Comparison of ENCODE assay signal across 1 cellular context in the genomic region with DNA sequence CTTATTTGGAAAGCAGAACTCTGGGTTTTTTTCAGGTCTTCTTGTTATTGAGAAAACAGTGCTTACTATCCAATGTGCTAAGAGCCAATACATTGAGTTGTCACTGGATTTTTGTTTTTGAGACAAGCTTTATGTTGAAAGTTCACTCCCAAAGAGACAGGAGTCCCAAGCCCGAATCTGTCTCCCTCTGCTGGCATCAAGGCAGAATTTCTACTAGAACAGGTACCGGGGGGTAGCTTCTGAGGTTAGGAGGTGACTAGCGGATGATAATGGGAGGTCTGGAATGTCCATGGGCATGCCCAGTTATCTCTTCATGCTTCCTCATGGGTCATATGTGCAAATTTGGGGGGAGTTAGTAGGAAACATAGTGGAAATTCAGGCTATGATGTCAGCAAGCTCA.
TF ChIP-seq lines count a peak whose summit lies in the region.

No MANE protein-coding gene starts in this region.

TF ChIP-seq in GM23338, 12 proteins besides CTCF, POLR2A, EP300 and RAD21 (continued from another document):
- TF ChIP-seq, protein P1, sequence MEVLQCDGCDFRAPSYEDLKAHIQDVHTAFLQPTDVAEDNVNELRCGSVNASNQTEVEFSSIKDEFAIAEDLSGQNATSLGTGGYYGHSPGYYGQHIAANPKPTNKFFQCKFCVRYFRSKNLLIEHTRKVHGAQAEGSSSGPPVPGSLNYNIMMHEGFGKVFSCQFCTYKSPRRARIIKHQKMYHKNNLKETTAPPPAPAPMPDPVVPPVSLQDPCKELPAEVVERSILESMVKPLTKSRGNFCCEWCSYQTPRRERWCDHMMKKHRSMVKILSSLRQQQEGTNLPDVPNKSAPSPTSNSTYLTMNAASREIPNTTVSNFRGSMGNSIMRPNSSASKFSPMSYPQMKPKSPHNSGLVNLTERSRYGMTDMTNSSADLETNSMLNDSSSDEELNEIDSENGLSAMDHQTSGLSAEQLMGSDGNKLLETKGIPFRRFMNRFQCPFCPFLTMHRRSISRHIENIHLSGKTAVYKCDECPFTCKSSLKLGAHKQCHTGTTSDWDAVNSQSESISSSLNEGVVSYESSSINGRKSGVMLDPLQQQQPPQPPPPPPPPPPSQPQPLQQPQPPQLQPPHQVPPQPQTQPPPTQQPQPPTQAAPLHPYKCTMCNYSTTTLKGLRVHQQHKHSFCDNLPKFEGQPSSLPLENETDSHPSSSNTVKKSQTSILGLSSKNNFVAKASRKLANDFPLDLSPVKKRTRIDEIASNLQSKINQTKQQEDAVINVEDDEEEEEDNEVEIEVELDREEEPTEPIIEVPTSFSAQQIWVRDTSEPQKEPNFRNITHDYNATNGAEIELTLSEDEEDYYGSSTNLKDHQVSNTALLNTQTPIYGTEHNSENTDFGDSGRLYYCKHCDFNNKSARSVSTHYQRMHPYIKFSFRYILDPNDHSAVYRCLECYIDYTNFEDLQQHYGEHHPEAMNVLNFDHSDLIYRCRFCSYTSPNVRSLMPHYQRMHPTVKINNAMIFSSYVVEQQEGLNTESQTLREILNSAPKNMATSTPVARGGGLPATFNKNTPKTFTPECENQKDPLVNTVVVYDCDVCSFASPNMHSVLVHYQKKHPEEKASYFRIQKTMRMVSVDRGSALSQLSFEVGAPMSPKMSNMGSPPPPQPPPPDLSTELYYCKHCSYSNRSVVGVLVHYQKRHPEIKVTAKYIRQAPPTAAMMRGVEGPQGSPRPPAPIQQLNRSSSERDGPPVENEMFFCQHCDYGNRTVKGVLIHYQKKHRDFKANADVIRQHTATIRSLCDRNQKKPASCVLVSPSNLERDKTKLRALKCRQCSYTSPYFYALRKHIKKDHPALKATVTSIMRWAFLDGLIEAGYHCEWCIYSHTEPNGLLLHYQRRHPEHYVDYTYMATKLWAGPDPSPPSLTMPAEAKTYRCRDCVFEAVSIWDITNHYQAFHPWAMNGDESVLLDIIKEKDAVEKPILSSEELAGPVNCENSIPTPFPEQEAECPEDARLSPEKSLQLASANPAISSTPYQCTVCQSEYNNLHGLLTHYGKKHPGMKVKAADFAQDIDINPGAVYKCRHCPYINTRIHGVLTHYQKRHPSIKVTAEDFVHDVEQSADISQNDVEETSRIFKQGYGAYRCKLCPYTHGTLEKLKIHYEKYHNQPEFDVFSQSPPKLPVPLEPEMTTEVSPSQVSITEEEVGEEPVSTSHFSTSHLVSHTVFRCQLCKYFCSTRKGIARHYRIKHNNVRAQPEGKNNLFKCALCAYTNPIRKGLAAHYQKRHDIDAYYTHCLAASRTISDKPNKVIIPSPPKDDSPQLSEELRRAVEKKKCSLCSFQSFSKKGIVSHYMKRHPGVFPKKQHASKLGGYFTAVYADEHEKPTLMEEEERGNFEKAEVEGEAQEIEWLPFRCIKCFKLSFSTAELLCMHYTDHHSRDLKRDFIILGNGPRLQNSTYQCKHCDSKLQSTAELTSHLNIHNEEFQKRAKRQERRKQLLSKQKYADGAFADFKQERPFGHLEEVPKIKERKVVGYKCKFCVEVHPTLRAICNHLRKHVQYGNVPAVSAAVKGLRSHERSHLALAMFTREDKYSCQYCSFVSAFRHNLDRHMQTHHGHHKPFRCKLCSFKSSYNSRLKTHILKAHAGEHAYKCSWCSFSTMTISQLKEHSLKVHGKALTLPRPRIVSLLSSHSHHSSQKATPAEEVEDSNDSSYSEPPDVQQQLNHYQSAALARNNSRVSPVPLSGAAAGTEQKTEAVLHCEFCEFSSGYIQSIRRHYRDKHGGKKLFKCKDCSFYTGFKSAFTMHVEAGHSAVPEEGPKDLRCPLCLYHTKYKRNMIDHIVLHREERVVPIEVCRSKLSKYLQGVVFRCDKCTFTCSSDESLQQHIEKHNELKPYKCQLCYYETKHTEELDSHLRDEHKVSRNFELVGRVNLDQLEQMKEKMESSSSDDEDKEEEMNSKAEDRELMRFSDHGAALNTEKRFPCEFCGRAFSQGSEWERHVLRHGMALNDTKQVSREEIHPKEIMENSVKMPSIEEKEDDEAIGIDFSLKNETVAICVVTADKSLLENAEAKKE (CRISPR knock-in tag; IDR thresholded peaks at IDR 0.05) = no peak
- no peak for TF ChIP-seq JUNB (IDR thresholded peaks at IDR 0.05; ENCODE audit: unreplicated experiment)
- no peak for TF ChIP-seq EZH2phosphoT487 (IDR thresholded peaks at IDR 0.05; ENCODE audit: unreplicated experiment)
- no peak for TF ChIP-seq POLR2AphosphoS5 (IDR thresholded peaks at IDR 0.05; ENCODE audit: low read depth)
- TF ChIP-seq, protein P2, sequence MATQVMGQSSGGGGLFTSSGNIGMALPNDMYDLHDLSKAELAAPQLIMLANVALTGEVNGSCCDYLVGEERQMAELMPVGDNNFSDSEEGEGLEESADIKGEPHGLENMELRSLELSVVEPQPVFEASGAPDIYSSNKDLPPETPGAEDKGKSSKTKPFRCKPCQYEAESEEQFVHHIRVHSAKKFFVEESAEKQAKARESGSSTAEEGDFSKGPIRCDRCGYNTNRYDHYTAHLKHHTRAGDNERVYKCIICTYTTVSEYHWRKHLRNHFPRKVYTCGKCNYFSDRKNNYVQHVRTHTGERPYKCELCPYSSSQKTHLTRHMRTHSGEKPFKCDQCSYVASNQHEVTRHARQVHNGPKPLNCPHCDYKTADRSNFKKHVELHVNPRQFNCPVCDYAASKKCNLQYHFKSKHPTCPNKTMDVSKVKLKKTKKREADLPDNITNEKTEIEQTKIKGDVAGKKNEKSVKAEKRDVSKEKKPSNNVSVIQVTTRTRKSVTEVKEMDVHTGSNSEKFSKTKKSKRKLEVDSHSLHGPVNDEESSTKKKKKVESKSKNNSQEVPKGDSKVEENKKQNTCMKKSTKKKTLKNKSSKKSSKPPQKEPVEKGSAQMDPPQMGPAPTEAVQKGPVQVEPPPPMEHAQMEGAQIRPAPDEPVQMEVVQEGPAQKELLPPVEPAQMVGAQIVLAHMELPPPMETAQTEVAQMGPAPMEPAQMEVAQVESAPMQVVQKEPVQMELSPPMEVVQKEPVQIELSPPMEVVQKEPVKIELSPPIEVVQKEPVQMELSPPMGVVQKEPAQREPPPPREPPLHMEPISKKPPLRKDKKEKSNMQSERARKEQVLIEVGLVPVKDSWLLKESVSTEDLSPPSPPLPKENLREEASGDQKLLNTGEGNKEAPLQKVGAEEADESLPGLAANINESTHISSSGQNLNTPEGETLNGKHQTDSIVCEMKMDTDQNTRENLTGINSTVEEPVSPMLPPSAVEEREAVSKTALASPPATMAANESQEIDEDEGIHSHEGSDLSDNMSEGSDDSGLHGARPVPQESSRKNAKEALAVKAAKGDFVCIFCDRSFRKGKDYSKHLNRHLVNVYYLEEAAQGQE (IDR thresholded peaks at IDR 0.05; ENCODE audit: unreplicated experiment) = no peak
- no peak for TF ChIP-seq ZNF114 (CRISPR knock-in tag; IDR thresholded peaks at IDR 0.05)
- no peak for TF ChIP-seq CREB1 (CRISPR knock-in tag; IDR thresholded peaks at IDR 0.05; ENCODE audit: low read depth)
- TF ChIP-seq EZH2 (IDR thresholded peaks at IDR 0.05; ENCODE audit: low read depth, unreplicated experiment) = no peak
- no peak for TF ChIP-seq ETS1 (IDR thresholded peaks at IDR 0.05)
TF ChIP-seq in GM23338: peak in this region for 0.
